Comparison of ENCODE assay signal across 24 cellular contexts in the genomic region with DNA sequence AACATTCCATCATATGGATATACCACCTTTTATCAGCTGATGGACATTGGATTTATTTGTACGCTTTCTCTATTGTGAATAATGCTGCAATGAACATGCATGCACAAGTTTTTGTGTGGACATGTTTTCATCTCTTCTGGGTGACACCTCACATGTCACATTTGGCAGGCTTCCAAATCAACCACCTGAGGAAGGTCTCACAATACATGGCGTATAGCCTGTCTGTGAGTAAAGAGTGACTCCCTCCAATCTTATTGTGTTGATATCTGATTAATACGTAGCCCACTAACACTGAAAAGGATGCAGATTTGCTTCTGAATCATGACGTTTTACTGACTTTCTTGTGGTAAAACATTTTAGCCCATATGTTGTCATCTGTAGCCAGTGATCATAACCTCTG.
DNase-seq lines count a peak whose midpoint lies in the region; ATAC-seq, FAIRE-seq and TF ChIP-seq lines count a peak whose summit lies in the region.
"Had no signal": no experiment of that assay in that cellular context is flagged by ENCODE, and none has a peak within 500 bp of the region (broad histone marks: within the 10 kb centered on the region; RNA-seq: fewer than 3 reads in every experiment).

No MANE protein-coding gene starts in this region.

- H3K36me3 ChIP-seq in keratinocyte (ENCODE audit: control insufficient read depth in 2 of 2, extremely low read depth in 1 of 2, insufficient read depth in 2 of 2, low read length in 2 of 2) (no peaks in the 10 kb centered on the region), left lung (no peaks in the 10 kb centered on the region)
- H3K36me3 ChIP-seq: MG63, SJSA1 had no signal

- H3K4me2 ChIP-seq in keratinocyte (ENCODE audit: control insufficient read depth, extremely low read depth, insufficient read depth, low read depth, low read length), result no peak overlapping the region
- H3K4me2 ChIP-seq: A549 had no signal

- intact Hi-C loops in left lung (cut with DNase I), result no loop called here
- intact Hi-C loops in posterior cingulate gyrus (cut with DNase I), result no loop called here

- H3K9ac ChIP-seq in keratinocyte (ENCODE audit: control insufficient read depth, extremely low read depth, insufficient read depth, low read length), result no peak overlapping the region
- H3K9ac ChIP-seq: GM23248 had no signal

- no peaks in the 10 kb centered on the region for H4K20me1 ChIP-seq in keratinocyte (ENCODE audit: control insufficient read depth, extremely low read depth, insufficient read depth, low read length)

- DNase-seq in NCI-H146 (lab: John Stamatoyannopoulos, UW) (peak; percentile 29), NCI-H146 treated with DMSO at 0.1 percent for 48 hours (lab: John Stamatoyannopoulos, UW; ENCODE audit: unreplicated experiment) (no peak), HPDE6-E6E7 (ENCODE audit: extremely low spot score) (peak; percentile 35), NCI-H69 (lab: John Stamatoyannopoulos, UW) (peak; percentile 43), keratinocyte (ENCODE audit: low read depth, low spot score) (peak; percentile 67), left lung (no peak), posterior cingulate gyrus (no peak)
- DNase-seq: DND-41; GM23248; H9; HFFc6; Kasumi-1; MG63; NCI-H1694 treated with DMSO at 0.1 percent for 48 hours; NCI-H2081 treated with DMSO at 0.1 percent for 48 hours; NCI-H446; NCI-H526; NK-92 treated with Interleukin-12 subunit alpha and Interleukin-12 subunit beta, amount 100 ng/mL, for 24 hours; T-helper 1 cell had no signal

- peak; percentile 79 for FAIRE-seq in keratinocyte (lab: Jason Lieb, UNC)
- FAIRE-seq: A549, GM12878 had no signal

- no peak for TF ChIP-seq CTCF in keratinocyte (optimal IDR thresholded peaks at IDR 0.05 in 1 of 3, IDR thresholded peaks at IDR 0.05 in 1 of 3, conservative IDR thresholded peaks at IDR 0.05 in 1 of 3; ENCODE audit: extremely low read depth in 1 of 3, insufficient read depth in 2 of 3, low read length in 3 of 3)
- no peak for TF ChIP-seq CTCF in left lung (IDR thresholded peaks at IDR 0.05)

- H3K27ac ChIP-seq in keratinocyte (ENCODE audit: control insufficient read depth, insufficient read depth, low read length) (no peak overlapping the region), left lung (no peak overlapping the region)
- H3K27ac ChIP-seq: A549, GM23248, SJSA1 had no signal

- H3K4me1 ChIP-seq in keratinocyte (ENCODE audit: control insufficient read depth, extremely low read depth, insufficient read depth, low read length) (no peaks in the 10 kb centered on the region), left lung (no peaks in the 10 kb centered on the region)
- H3K4me1 ChIP-seq: A549, SJSA1 had no signal

- ATAC-seq in left lung, result no peak
- ATAC-seq: A549, GM12878, Panc1, Right ventricle myocardium inferior had no signal

- H3K27me3 ChIP-seq in keratinocyte (ENCODE audit: control insufficient read depth, extremely low read depth, insufficient read depth, low read length), result no peaks in the 10 kb centered on the region
- H3K27me3 ChIP-seq in left lung, result no peaks in the 10 kb centered on the region
- H3K27me3 ChIP-seq: MG63 had no signal

- no peak overlapping the region for H2AFZ ChIP-seq in keratinocyte (ENCODE audit: control insufficient read depth, low read length)
- H2AFZ ChIP-seq: GM23248 had no signal

- dilution Hi-C loops in keratinocyte (cut with MboI; ENCODE audit: extremely low pct_ligation_motif_present, low sequenced_read_pairs), result no loop called here

- H3K4me3 ChIP-seq in keratinocyte (ENCODE audit: control insufficient read depth in 2 of 3, extremely low read depth in 1 of 3, insufficient read depth in 2 of 3, low read depth in 1 of 3, low read length in 3 of 3) (no peak overlapping the region), left lung (no peak overlapping the region)
- H3K4me3 ChIP-seq: A549, GM12878, GM23248, MG63, SJSA1 had no signal

- no peaks in the 10 kb centered on the region for H3K9me1 ChIP-seq in keratinocyte (ENCODE audit: control insufficient read depth, extremely low read depth, insufficient read depth, low read length)

- H3K79me2 ChIP-seq in keratinocyte (ENCODE audit: control insufficient read depth, insufficient read depth, low read length), result no peaks in the 10 kb centered on the region

- no peaks in the 10 kb centered on the region for H3K9me3 ChIP-seq in keratinocyte (ENCODE audit: control insufficient read depth, low read depth, low read length)
- H3K9me3 ChIP-seq in left lung, result no peaks in the 10 kb centered on the region
- H3K9me3 ChIP-seq: A549, MG63, SJSA1 had no signal

Comparison
In these comparisons a context has a peak if more than half of its experiments do, and no peak if none do; other contexts are left out.
1. DNase-seq: peak in NCI-H146 (single experiment), HPDE6-E6E7 (single experiment), NCI-H69 (single experiment) and keratinocyte (single experiment); none in NCI-H146 treated with DMSO at 0.1 percent for 48 hours (single experiment), left lung (0 of 2) and posterior cingulate gyrus (0 of 10).